ENCODE assay signal across 12 cellular contexts in the genomic region with DNA sequence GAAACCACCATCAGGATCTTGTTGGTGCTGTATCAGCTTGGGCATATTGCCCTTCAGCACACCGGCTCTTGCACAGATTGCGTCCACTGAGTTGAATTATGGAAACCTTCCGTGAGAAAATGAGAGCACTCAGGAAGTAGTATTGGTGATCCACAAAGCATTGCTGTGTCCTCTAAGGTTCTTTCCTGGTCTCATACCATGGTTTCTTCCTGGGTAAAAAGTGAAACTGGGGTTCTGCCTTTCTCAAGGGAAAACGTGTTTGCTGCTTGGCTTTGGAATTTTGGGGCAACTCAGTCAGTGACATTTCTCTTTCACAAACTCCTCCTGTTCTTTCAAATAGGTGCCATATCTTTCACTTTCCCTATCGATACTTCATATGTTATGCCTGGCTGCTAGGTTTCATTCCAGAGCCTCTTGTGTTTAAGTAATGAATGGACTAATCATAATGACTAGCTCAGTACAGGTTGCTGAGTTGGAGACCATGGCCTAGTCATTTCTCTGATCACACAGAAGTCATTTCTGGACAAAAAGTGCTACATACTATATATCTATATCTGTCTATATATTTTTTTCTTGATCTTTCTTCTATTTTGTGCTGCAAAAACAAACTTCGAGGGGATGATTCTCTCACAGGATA.
DNase-seq lines count a peak whose midpoint lies in the region; ATAC-seq and TF ChIP-seq lines count a peak whose summit lies in the region.
"Had no signal": no experiment of that assay in that cellular context is flagged by ENCODE, and none has a peak within 500 bp of the region (broad histone marks: within the 10 kb centered on the region; RNA-seq: fewer than 3 reads in every experiment).

No MANE protein-coding gene starts in this region.

- ATAC-seq in HG02852 (IDR thresholded peaks at IDR 0.05; ENCODE audit: unreplicated experiment), result peak; percentile 46
- ATAC-seq in activated CD8-positive, alpha-beta T cell treated with anti-CD3 and anti-CD28 coated beads, Interleukin-2, amount 10 ng/mL, durations not matched to agents 7 days and 5 days, result no peak
- ATAC-seq: HCT116 had no signal

- peaks cover 0 to 31% (median 7%) of the 10 kb centered on the region in 4 donors for H3K4me1 ChIP-seq in transverse colon

- no peaks in the 10 kb centered on the region for H3K27me3 Mint-ChIP-seq in activated naive CD4-positive, alpha-beta T cell treated with anti-CD3 and anti-CD28 coated beads for 36 hours (ENCODE audit: low read depth)
- H3K27me3 Mint-ChIP-seq in activated CD8-positive, alpha-beta T cell treated with anti-CD3 and anti-CD28 coated beads, Interleukin-2, amount 10 ng/mL, durations not matched to agents 7 days and 5 days (ENCODE audit: low read depth), result no peaks in the 10 kb centered on the region

- H3K27ac ChIP-seq in transverse colon, result peak overlapping the region in 3 of 4 donors; percentile 3 to 42 (median 38)

- peaks cover 39% of the 10 kb centered on the region for H3K4me1 Mint-ChIP-seq in activated naive CD4-positive, alpha-beta T cell treated with anti-CD3 and anti-CD28 coated beads for 36 hours (ENCODE audit: low read depth)
- peaks cover 27% of the 10 kb centered on the region for H3K4me1 Mint-ChIP-seq in activated CD8-positive, alpha-beta T cell treated with anti-CD3 and anti-CD28 coated beads, Interleukin-2, amount 10 ng/mL, durations not matched to agents 7 days and 5 days (ENCODE audit: low read depth)

- H3K36me3 Mint-ChIP-seq in activated naive CD4-positive, alpha-beta T cell treated with anti-CD3 and anti-CD28 coated beads for 36 hours (ENCODE audit: low read depth), result no peaks in the 10 kb centered on the region
- H3K36me3 Mint-ChIP-seq in activated CD8-positive, alpha-beta T cell treated with anti-CD3 and anti-CD28 coated beads, Interleukin-2, amount 10 ng/mL, durations not matched to agents 7 days and 5 days (ENCODE audit: low read depth), result peaks cover 17% of the 10 kb centered on the region

- H3K27ac Mint-ChIP-seq in activated naive CD4-positive, alpha-beta T cell treated with anti-CD3 and anti-CD28 coated beads for 36 hours, result no peak overlapping the region
- peak overlapping the region; percentile 35 for H3K27ac Mint-ChIP-seq in activated CD8-positive, alpha-beta T cell treated with anti-CD3 and anti-CD28 coated beads, Interleukin-2, amount 10 ng/mL, durations not matched to agents 7 days and 5 days

- intact Hi-C loops in activated naive CD4-positive, alpha-beta T cell treated with anti-CD3 and anti-CD28 coated beads for 36 hours (cut with micrococcal nuclease), result loop anchor here (5.0 kb wide), 2 partner anchors 448 to 767 kb away; a partner anchor contains a TSS
- intact Hi-C loops in transverse colon (cut with DNase I; ENCODE audit: low total_unique reads), result no loop called here

- H3K9me3 Mint-ChIP-seq in activated naive CD4-positive, alpha-beta T cell treated with anti-CD3 and anti-CD28 coated beads for 36 hours, result no peaks in the 10 kb centered on the region
- H3K9me3 Mint-ChIP-seq in activated CD8-positive, alpha-beta T cell treated with anti-CD3 and anti-CD28 coated beads, Interleukin-2, amount 10 ng/mL, durations not matched to agents 7 days and 5 days (ENCODE audit: insufficient read depth), result no peaks in the 10 kb centered on the region

- TF ChIP-seq POLR2A in transverse colon (IDR thresholded peaks at IDR 0.05), result no peak

- no peak overlapping the region for H3K4me3 ChIP-seq in transverse colon
- H3K4me3 ChIP-seq: ascending aorta, skin epidermis, stomach had no signal

- TF ChIP-seq CTCF in transverse colon (IDR thresholded peaks at IDR 0.05), result no peak

- CTCF ChIA-PET in activated naive CD4-positive, alpha-beta T cell treated with anti-CD3 and anti-CD28 coated beads for 36 hours (lab: Charles Lee), result interaction anchor here (1.8 kb wide), 1 partner anchor 419 kb away, joined by 8 read pairs; no protein-coding TSS in a partner anchor
- CTCF ChIA-PET in activated CD8-positive, alpha-beta T cell treated with anti-CD3 and anti-CD28 coated beads, Interleukin-2, amount 10 ng/mL, durations not matched to agents 7 days and 5 days (lab: Charles Lee), result interaction anchor here (1.0 to 1.4 kb wide), 4 partner anchors 12 to 121 kb away, joined by 3 to 5 read pairs (median 4); no protein-coding TSS in a partner anchor

- TF ChIP-seq EP300 in transverse colon (IDR thresholded peaks at IDR 0.05; ENCODE audit: low read depth), result no peak

- H3K36me3 ChIP-seq in transverse colon, result no peaks in the 10 kb centered on the region
- H3K36me3 ChIP-seq: ascending aorta, stomach had no signal

- POLR2A ChIA-PET in activated CD8-positive, alpha-beta T cell treated with anti-CD3 and anti-CD28 coated beads, Interleukin-2, amount 10 ng/mL, durations not matched to agents 7 days and 5 days (lab: Charles Lee), result no interaction called here

- no peaks in the 10 kb centered on the region for H3K27me3 ChIP-seq in transverse colon
- H3K27me3 ChIP-seq: ascending aorta, stomach had no signal

- WGBS in transverse colon (ENCODE audit: low coverage in 1 of 2), 2 donors, result 57 to 70% methylated on average over 6 of the region's 6 CpGs

- no peaks in the 10 kb centered on the region for H3K9me3 ChIP-seq in transverse colon
- H3K9me3 ChIP-seq: ascending aorta, stomach had no signal

- in situ Hi-C loops in transverse colon (cut with MboI; ENCODE audit: low pct_ligation_motif_present in 1 of 4, low pct_unique_long_range_greater_than_20kb in 1 of 4, low sequenced_read_pairs in 3 of 4), result no loop called here

- no peak overlapping the region for H3K4me3 Mint-ChIP-seq in activated naive CD4-positive, alpha-beta T cell treated with anti-CD3 and anti-CD28 coated beads for 36 hours
- no peak overlapping the region for H3K4me3 Mint-ChIP-seq in activated CD8-positive, alpha-beta T cell treated with anti-CD3 and anti-CD28 coated beads, Interleukin-2, amount 10 ng/mL, durations not matched to agents 7 days and 5 days

- DNase-seq in activated naive CD4-positive, alpha-beta T cell treated with anti-CD3 and anti-CD28 coated beads for 36 hours, result peak; percentile 22
- DNase-seq in activated naive CD4-positive, alpha-beta T cell treated with Interleukin-2 at 50 U/mL for 16 hours, result no peak
- DNase-seq in activated CD8-positive, alpha-beta T cell treated with anti-CD3 and anti-CD28 coated beads, Interleukin-2, amount 10 ng/mL, durations not matched to agents 7 days and 5 days, result no peak
- DNase-seq in transverse colon, result no peak
- DNase-seq in MV-4-11 (lab: John Stamatoyannopoulos, UW), result no peak
- DNase-seq in NCI-H1694 treated with DMSO at 0.1 percent for 48 hours (lab: John Stamatoyannopoulos, UW), result no peak
- no peak for DNase-seq in Ammon's horn (ENCODE audit: low spot score)
- DNase-seq: stomach had no signal
